In the genomic region with DNA sequence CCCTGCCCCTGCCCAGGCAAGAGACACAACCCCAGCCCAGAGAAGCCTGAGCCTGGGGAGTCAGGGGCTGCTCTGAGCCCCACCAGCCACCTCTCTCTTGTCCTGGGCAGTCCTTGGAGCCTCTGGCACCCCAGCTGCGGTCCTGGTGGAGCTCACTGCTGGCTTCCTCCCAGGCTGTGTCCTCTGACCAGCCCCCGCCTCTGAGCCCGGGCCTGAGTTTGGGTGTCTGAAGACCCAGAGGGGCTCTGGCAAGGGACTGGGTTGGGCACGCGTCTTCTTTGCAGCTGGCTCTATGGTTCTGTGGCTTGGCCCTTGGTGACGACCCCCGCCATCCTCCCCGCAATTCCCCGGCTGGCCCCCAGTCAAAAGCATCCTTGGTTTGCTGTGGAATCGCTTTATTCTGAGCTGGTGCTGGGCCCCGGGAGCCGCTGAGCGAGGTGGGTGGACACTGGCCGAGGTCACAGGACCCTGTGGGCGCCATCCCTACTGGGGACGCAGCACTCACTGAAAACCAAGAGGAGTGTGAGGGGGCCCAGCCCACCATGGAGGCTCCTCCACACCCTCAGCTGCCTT, we compare ENCODE assay signal across 1 cellular context.
TF ChIP-seq lines count a peak whose summit lies in the region.

No MANE protein-coding gene starts in this region.

TF ChIP-seq in H1, 55 proteins besides CTCF, POLR2A, EP300 and RAD21:
- TF ChIP-seq CHD2 (IDR thresholded peaks at IDR 0.05; ENCODE audit: low read length) (no peak), TEAD4 (IDR thresholded peaks at IDR 0.05; ENCODE audit: low read depth, low read length) (no peak), SIRT6 (IDR thresholded peaks at IDR 0.05; ENCODE audit: low read length) (no peak), KDM4A (IDR thresholded peaks at IDR 0.05; ENCODE audit: low read depth, low read length, severe bottlenecking) (no peak), RXRA (IDR thresholded peaks at IDR 0.05; ENCODE audit: insufficient read depth, low read depth, low read length) (no peak), SUZ12 (IDR thresholded peaks at IDR 0.05; ENCODE audit: low read length) (no peak), SIX5 (IDR thresholded peaks at IDR 0.05; ENCODE audit: low read depth, low read length) (no peak), SAP30 (IDR thresholded peaks at IDR 0.05; ENCODE audit: insufficient read depth, insufficient replicate concordance, low read length) (no peak), RBBP5 (IDR thresholded peaks at IDR 0.05; ENCODE audit: borderline replicate concordance, low read depth, low read length) (no peak), GABPA (IDR thresholded peaks at IDR 0.05; ENCODE audit: borderline replicate concordance, insufficient read depth, low read length) (no peak), KDM1A (IDR thresholded peaks at IDR 0.05; ENCODE audit: borderline replicate concordance, low read length) (no peak), EZH2 (IDR thresholded peaks at IDR 0.05; ENCODE audit: low read depth, low read length, severe bottlenecking) (no peak), ASH2L (IDR thresholded peaks at IDR 0.05; ENCODE audit: low read length) (no peak)
- TF ChIP-seq, protein P1, sequence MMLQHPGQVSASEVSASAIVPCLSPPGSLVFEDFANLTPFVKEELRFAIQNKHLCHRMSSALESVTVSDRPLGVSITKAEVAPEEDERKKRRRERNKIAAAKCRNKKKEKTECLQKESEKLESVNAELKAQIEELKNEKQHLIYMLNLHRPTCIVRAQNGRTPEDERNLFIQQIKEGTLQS (IDR thresholded peaks at IDR 0.05; ENCODE audit: insufficient read depth, low read depth, low read length), result no peak
